8 cellular contexts compared by ENCODE assay signal in genomic region chr19:15419413-15420025, GRCh38. TPM values are rescaled to one million over a fixed set of nuclear protein-coding genes. Genes with fewer than 3 reads are reported as not detected.
A peak's percentile ranks its signal among the peaks of the same experiment; 100 is the strongest.
DNase-seq lines count a peak whose midpoint lies in the region; ATAC-seq and TF ChIP-seq lines count a peak whose summit lies in the region.

No MANE protein-coding gene starts in this region.

- intact Hi-C loops in CD4-positive, alpha-beta T cell (cut with DNase I, micrococcal nuclease) = loop anchor here (1.0 to 5.0 kb wide), 12 partner anchors 13 to 329 kb away; partner anchors contain the start of genes AKAP8 (in 1 of the 2) and BRD4 (in 1 of the 2)

- POLR2A ChIA-PET in CD4-positive, alpha-beta T cell (lab: Charles Lee) = interaction anchor here (0.7 to 8.2 kb wide), 44 partner anchors 10 to 730 kb away, joined by 3 to 208 read pairs (median 5); partner anchors contain the start of genes AKAP8, BRD4, HSH2D and RASAL3

- peak overlapping the region; percentile 92 for H3K27ac Mint-ChIP-seq in CD4-positive, alpha-beta T cell
- H3K27ac Mint-ChIP-seq in nephron progenitor cell = no peak overlapping the region

- H3K4me1 ChIP-seq in Karpas-422 (ENCODE audit: low read length) = peaks cover 20% of the 10 kb centered on the region

- ATAC-seq in CD4-positive, alpha-beta T cell (ENCODE audit: poor library complexity) = no peak
- ATAC-seq in GM21390 (IDR thresholded peaks at IDR 0.05; ENCODE audit: unreplicated experiment) = no peak

- H3K9ac ChIP-seq in Karpas-422 (ENCODE audit: low read length) = peak overlapping the region; percentile 58

- H3K27ac ChIP-seq in CD4-positive, alpha-beta T cell (ENCODE audit: low read depth, low read length) = no peak overlapping the region
- H3K27ac ChIP-seq in Karpas-422 (ENCODE audit: low read length) = 0 out of 2 replicates have a peak overlapping the region, but pooled peaks have one; percentile 9

- no peaks in the 10 kb centered on the region for H3K27me3 ChIP-seq in CD4-positive, alpha-beta T cell (ENCODE audit: control insufficient read depth, insufficient read depth, low read length)
- H3K27me3 ChIP-seq in Karpas-422 (ENCODE audit: low read length) = no peaks in the 10 kb centered on the region

- no peaks in the 10 kb centered on the region for H3K9me3 Mint-ChIP-seq in CD4-positive, alpha-beta T cell
- H3K9me3 Mint-ChIP-seq in nephron progenitor cell = peaks cover 14% of the 10 kb centered on the region

- no peaks in the 10 kb centered on the region for H3K27me3 Mint-ChIP-seq in CD4-positive, alpha-beta T cell
- H3K27me3 Mint-ChIP-seq in nephron progenitor cell (ENCODE audit: low read depth, poor library complexity) = peaks cover 5% of the 10 kb centered on the region

- no peaks in the 10 kb centered on the region for H3K9me3 ChIP-seq in CD4-positive, alpha-beta T cell (ENCODE audit: control insufficient read depth, low read length)
- no peaks in the 10 kb centered on the region for H3K9me3 ChIP-seq in Karpas-422 (ENCODE audit: low read length)

- H4K20me1 ChIP-seq in Karpas-422 (ENCODE audit: insufficient read depth, low read depth, low read length) = peaks cover 29% of the 10 kb centered on the region; the same call in 1 of the 2 replicates

- H3K9me2 ChIP-seq in Karpas-422 (replicated peaks; ENCODE audit: insufficient read depth, low read length) = no peaks in the 10 kb centered on the region

- peaks cover 40% of the 10 kb centered on the region for H3K79me2 ChIP-seq in Karpas-422 (ENCODE audit: low read length)

- CTCF ChIA-PET in CD4-positive, alpha-beta T cell (lab: Charles Lee) = interaction anchor here (0.6 to 4.1 kb wide), 29 partner anchors 9 to 328 kb away, joined by 3 to 105 read pairs (median 5); partner anchors contain the start of genes AKAP8, RASAL3 and WIZ

- no peak for DNase-seq in CD4-positive, alpha-beta T cell
- DNase-seq in Karpas-422 (peak; percentile 51), cardiac fibroblast (ENCODE audit: low read depth in 2 of 2) (peak in 1 of 2 donors; percentile 28), nephron progenitor cell (no peak), DMS79 treated with DMSO at 0.1 percent for 48 hours (lab: John Stamatoyannopoulos, UW) (no peak), C1 segment of cervical spinal cord (lab: John Stamatoyannopoulos, UW) (no peak)
- no peak for DNase-seq in stimulated activated CD4-positive, alpha-beta T cell treated with anti-CD3 and anti-CD28 coated beads, Interleukin-2, amount 100 ng/mL, for 48 hours

- H3K4me3 ChIP-seq in Karpas-422 (ENCODE audit: low read length) (peak overlapping the region; percentile 52; the same call in 1 of the 2 replicates), cardiac fibroblast (replicated peaks in 1 of 2; ENCODE audit: low read depth in 2 of 2, low read length in 2 of 2) (peak overlapping the region; percentile 50 to 56)

- 0 out of 2 replicates have a peak overlapping the region, but pooled peaks have one; percentile 57 for H2AFZ ChIP-seq in Karpas-422 (ENCODE audit: low read length)

- H3K4me2 ChIP-seq in Karpas-422 (ENCODE audit: low read depth, low read length, poor library complexity, severe bottlenecking) = peak overlapping the region; percentile 67

- peak overlapping the region; percentile 94 for H3K4me3 Mint-ChIP-seq in CD4-positive, alpha-beta T cell
- H3K4me3 Mint-ChIP-seq in nephron progenitor cell = peak overlapping the region; percentile 69

- peaks cover 30% of the 10 kb centered on the region for H3K36me3 ChIP-seq in Karpas-422 (ENCODE audit: insufficient read depth, low read length)

- peak; percentile 50 for TF ChIP-seq CTCF in CD4-positive, alpha-beta T cell (IDR thresholded peaks at IDR 0.05)
- TF ChIP-seq CTCF in cardiac fibroblast (IDR thresholded peaks at IDR 0.05; ENCODE audit: low read depth, low read length) = no peak
- no peak for TF ChIP-seq CTCF in nephron progenitor cell (IDR thresholded peaks at IDR 0.05)

- H3K4me1 Mint-ChIP-seq in CD4-positive, alpha-beta T cell (ENCODE audit: low read depth) = peaks cover 44% of the 10 kb centered on the region
- H3K4me1 Mint-ChIP-seq in nephron progenitor cell = peaks cover 41% of the 10 kb centered on the region

- peaks cover 48% of the 10 kb centered on the region for H3K36me3 Mint-ChIP-seq in CD4-positive, alpha-beta T cell (ENCODE audit: low read depth)
- peaks cover 56% of the 10 kb centered on the region for H3K36me3 Mint-ChIP-seq in nephron progenitor cell (ENCODE audit: low read depth)

RNA-seq across cellular contexts. Expression of gene AKAP8L, which starts 0.7 kb away (rescaled TPM):
- 100 to 1,000 TPM; 157 to 162 TPM for total RNA-seq in CD4-positive, alpha-beta T cell
- total RNA-seq in Karpas-422 (2014; rRNA removed; shearing (Covaris generic); ENCODE audit: low replicate concordance) = 82.4 and 108 TPM in 2 replicates

RNA-seq across cellular contexts. Expression of gene WIZ, which starts 30.2 kb away (rescaled TPM):
- total RNA-seq in CD4-positive, alpha-beta T cell = 10 to 100 TPM; 12.9 to 14.3 TPM
- total RNA-seq in Karpas-422 (2014; rRNA removed; shearing (Covaris generic); ENCODE audit: low replicate concordance) = 5.3 and 5.4 TPM in 2 replicates

RNA-seq across cellular contexts. Expression of gene AKAP8, which starts 39.9 kb away (rescaled TPM):
- total RNA-seq in CD4-positive, alpha-beta T cell = 10 to 100 TPM; 87.5 to 90.1 TPM
- total RNA-seq in Karpas-422 (2014; rRNA removed; shearing (Covaris generic); ENCODE audit: low replicate concordance) = 11.7 and 19.9 TPM in 2 replicates

RNA-seq across cellular contexts. Expression of gene RASAL3, which starts 44.8 kb away (rescaled TPM):
- total RNA-seq in CD4-positive, alpha-beta T cell = 10 to 100 TPM; 91.8 to 92.8 TPM
- total RNA-seq in Karpas-422 (2014; rRNA removed; shearing (Covaris generic); ENCODE audit: low replicate concordance) = 4.0 and 27.1 TPM in 2 replicates

RNA-seq across cellular contexts. Expression of gene PGLYRP2, which starts 59.8 kb away (rescaled TPM):
- not detected for total RNA-seq in CD4-positive, alpha-beta T cell
- not detected in 2 replicates for total RNA-seq in Karpas-422 (2014; rRNA removed; shearing (Covaris generic); ENCODE audit: low replicate concordance)
